ENCODE assay signal across 8 cellular contexts in genomic region chrX:152821145-152821765, GRCh38. TPM values are rescaled to one million over a fixed set of nuclear protein-coding genes. Genes with fewer than 3 reads are reported as not detected.
DNase-seq lines count a peak whose midpoint lies in the region; ATAC-seq and TF ChIP-seq lines count a peak whose summit lies in the region.

No MANE protein-coding gene starts in this region.

- H3K27ac ChIP-seq in HL-60 (replicated peaks) (no peak overlapping the region), SJCRH30 (no peak overlapping the region)
- no peak overlapping the region for H3K27ac ChIP-seq in CD4-positive, alpha-beta T cell (ENCODE audit: low read depth, low read length)

- ATAC-seq in GM19023 (IDR thresholded peaks at IDR 0.05; ENCODE audit: unreplicated experiment), result no peak
- no peak for ATAC-seq in CD4-positive, alpha-beta T cell (ENCODE audit: poor library complexity)

- H3K4me3 ChIP-seq in HL-60 (replicated peaks; ENCODE audit: insufficient read depth, low read length) (no peak overlapping the region), SJCRH30 (no peak overlapping the region)

- DNase-seq in NCI-H524 (lab: John Stamatoyannopoulos, UW) (peak; percentile 18 to 63), NCI-H524 treated with DMSO at 0.1 percent for 48 hours (lab: John Stamatoyannopoulos, UW) (no peak), HL-60 (ENCODE audit: low read depth in 1 of 2, low spot score in 1 of 2) (peak in 1 of 2 experiments; percentile 28), SJCRH30 (peak; percentile 33 to 54), glomerular visceral epithelial cell (ENCODE audit: extremely low spot score) (peak; percentile 7), OCI-M2 (lab: John Stamatoyannopoulos, UW; ENCODE audit: unreplicated experiment) (no peak)
- DNase-seq in CD4-positive, alpha-beta T cell, result no peak

- H3K4me1 ChIP-seq in SJCRH30, result no peaks in the 10 kb centered on the region

- no peaks in the 10 kb centered on the region for H3K4me1 Mint-ChIP-seq in CD4-positive, alpha-beta T cell (ENCODE audit: low read depth)

- intact Hi-C loops in CD4-positive, alpha-beta T cell (cut with DNase I, micrococcal nuclease), result no loop called here

- no peaks in the 10 kb centered on the region for H3K36me3 ChIP-seq in SJCRH30

- peak; percentile 39 for TF ChIP-seq CTCF in HL-60 (IDR thresholded peaks at IDR 0.05; ENCODE audit: insufficient read depth, low read length)
- no peak for TF ChIP-seq CTCF in CD4-positive, alpha-beta T cell (IDR thresholded peaks at IDR 0.05)

- H3K27me3 Mint-ChIP-seq in CD4-positive, alpha-beta T cell, result peaks cover 8% of the 10 kb centered on the region

- H3K9me3 Mint-ChIP-seq in CD4-positive, alpha-beta T cell, result no peaks in the 10 kb centered on the region

- POLR2A ChIA-PET in CD4-positive, alpha-beta T cell (lab: Charles Lee), result no interaction called here

- no peaks in the 10 kb centered on the region for H3K36me3 Mint-ChIP-seq in CD4-positive, alpha-beta T cell (ENCODE audit: low read depth)

- H3K27me3 ChIP-seq in HL-60 (ENCODE audit: insufficient read depth, poor library complexity, severe bottlenecking), result no peaks in the 10 kb centered on the region
- H3K27me3 ChIP-seq in SJCRH30, result no peaks in the 10 kb centered on the region
- peaks cover 10% of the 10 kb centered on the region for H3K27me3 ChIP-seq in CD4-positive, alpha-beta T cell (ENCODE audit: control insufficient read depth, insufficient read depth, low read length)

- no peaks in the 10 kb centered on the region for H3K9me3 ChIP-seq in SJCRH30 (replicated peaks)
- no peaks in the 10 kb centered on the region for H3K9me3 ChIP-seq in CD4-positive, alpha-beta T cell (ENCODE audit: control insufficient read depth, low read length)

- H3K27ac Mint-ChIP-seq in CD4-positive, alpha-beta T cell, result no peak overlapping the region

- CTCF ChIA-PET in CD4-positive, alpha-beta T cell (lab: Charles Lee), result no interaction called here

- H3K4me3 Mint-ChIP-seq in CD4-positive, alpha-beta T cell, result no peak overlapping the region

RNA-seq across cellular contexts. Expression of gene CETN2, which starts 9.3 kb away (rescaled TPM):
- 26.5 and 29.4 TPM in 2 replicates for total RNA-seq in SJCRH30 (2014; rRNA removed; shearing (Covaris generic))
- 1 to 10 TPM; 4.0 to 5.1 TPM for total RNA-seq in CD4-positive, alpha-beta T cell

RNA-seq across cellular contexts. Expression of gene NSDHL, which starts 9.6 kb away (rescaled TPM):
- 24.7 and 25.2 TPM in 2 replicates for total RNA-seq in SJCRH30 (2014; rRNA removed; shearing (Covaris generic))
- total RNA-seq in CD4-positive, alpha-beta T cell, result 1 to 10 TPM; 2.7 to 2.9 TPM

RNA-seq across cellular contexts. Expression of gene MAGEA6, which starts 51.8 kb away (rescaled TPM):
- 3.0 and 4.0 TPM in 2 replicates for total RNA-seq in SJCRH30 (2014; rRNA removed; shearing (Covaris generic))
- not detected for total RNA-seq in CD4-positive, alpha-beta T cell

Comparison
In these comparisons a context has a peak if more than half of its experiments do, and no peak if none do; other contexts are left out.
1. DNase-seq: peak in NCI-H524 (2 of 2), SJCRH30 (2 of 2) and glomerular visceral epithelial cell (single experiment); none in NCI-H524 treated with DMSO at 0.1 percent for 48 hours (single experiment), OCI-M2 (single experiment) and CD4-positive, alpha-beta T cell (0 of 10).